14 cellular contexts compared by ENCODE assay signal in genomic region chr19:32364040-32364439, GRCh38. TPM values are rescaled to one million over a fixed set of nuclear protein-coding genes. Genes with fewer than 3 reads are reported as not detected.
A peak's percentile ranks its signal among the peaks of the same experiment; 100 is the strongest.
DNase-seq lines count a peak whose midpoint lies in the region; TF ChIP-seq lines count a peak whose summit lies in the region.
"Had no signal": no experiment of that assay in that cellular context is flagged by ENCODE, and none has a peak within 500 bp of the region (broad histone marks: within the 10 kb centered on the region; RNA-seq: fewer than 3 reads in every experiment).

No MANE protein-coding gene starts in this region.

- H3K27me3 Mint-ChIP-seq in progenitor cell of endocrine pancreas, result no peaks in the 10 kb centered on the region
- no peaks in the 10 kb centered on the region for H3K27me3 Mint-ChIP-seq in activated naive CD4-positive, alpha-beta T cell treated with anti-CD3 and anti-CD28 coated beads for 36 hours (ENCODE audit: low read depth)

- H3K4me1 Mint-ChIP-seq in progenitor cell of endocrine pancreas (ENCODE audit: low read depth), result peaks cover 7% of the 10 kb centered on the region
- peaks cover 60% of the 10 kb centered on the region for H3K4me1 Mint-ChIP-seq in activated naive CD4-positive, alpha-beta T cell treated with anti-CD3 and anti-CD28 coated beads for 36 hours (ENCODE audit: low read depth)

- TF ChIP-seq POLR2A in adrenal gland (IDR thresholded peaks at IDR 0.05) (no peak), transverse colon (IDR thresholded peaks at IDR 0.05) (no peak)

- H3K4me1 ChIP-seq in adrenal gland (replicated peaks in 1 of 2) (peaks cover 14 to 35% of the 10 kb centered on the region in 2 donors), cardiac muscle cell (ENCODE audit: low read depth) (no peaks in the 10 kb centered on the region), transverse colon (peaks cover 5 to 21% (median 9%) of the 10 kb centered on the region in 4 donors)

- CTCF ChIA-PET in activated naive CD4-positive, alpha-beta T cell treated with anti-CD3 and anti-CD28 coated beads for 36 hours (lab: Charles Lee), result no interaction called here

- in situ Hi-C loops in transverse colon (cut with MboI; ENCODE audit: low pct_ligation_motif_present in 1 of 4, low pct_unique_long_range_greater_than_20kb in 1 of 4, low sequenced_read_pairs in 3 of 4), result no loop called here

- TF ChIP-seq EP300 in transverse colon (IDR thresholded peaks at IDR 0.05; ENCODE audit: low read depth), result no peak

- H3K27me3 ChIP-seq in adrenal gland (no peaks in the 10 kb centered on the region), cardiac muscle cell (no peaks in the 10 kb centered on the region), transverse colon (no peaks in the 10 kb centered on the region)

- no peak for TF ChIP-seq CTCF in adrenal gland (IDR thresholded peaks at IDR 0.05)
- TF ChIP-seq CTCF in cardiac muscle cell (IDR thresholded peaks at IDR 0.05; ENCODE audit: low read depth, low read length), result no peak
- no peak for TF ChIP-seq CTCF in progenitor cell of endocrine pancreas (IDR thresholded peaks at IDR 0.05; ENCODE audit: unreplicated experiment)
- TF ChIP-seq CTCF in transverse colon (IDR thresholded peaks at IDR 0.05), result no peak

- no peaks in the 10 kb centered on the region for H3K9me3 ChIP-seq in adrenal gland (replicated peaks in 1 of 3)
- H3K9me3 ChIP-seq in cardiac muscle cell (ENCODE audit: low read depth), result no peaks in the 10 kb centered on the region
- no peaks in the 10 kb centered on the region for H3K9me3 ChIP-seq in transverse colon

- WGBS in adrenal gland, 4 donors, result 93 to 100% (median 98%) methylated on average over 1 of the region's 1 CpG
- 89 to 96% methylated on average over 1 of the region's 1 CpG for WGBS in transverse colon (ENCODE audit: low coverage in 1 of 2), 2 donors

- intact Hi-C loops in adrenal gland (cut with DNase I), result no loop called here
- intact Hi-C loops in transverse colon (cut with DNase I; ENCODE audit: low total_unique reads), result no loop called here
- intact Hi-C loops in activated naive CD4-positive, alpha-beta T cell treated with anti-CD3 and anti-CD28 coated beads for 36 hours (cut with micrococcal nuclease), result no loop called here

- no peaks in the 10 kb centered on the region for H3K9me3 Mint-ChIP-seq in progenitor cell of endocrine pancreas (ENCODE audit: low read depth)
- H3K9me3 Mint-ChIP-seq in activated naive CD4-positive, alpha-beta T cell treated with anti-CD3 and anti-CD28 coated beads for 36 hours, result no peaks in the 10 kb centered on the region
- H3K9me3 Mint-ChIP-seq: activated naive CD4-positive, alpha-beta T cell treated with anti-CD3 and anti-CD28 coated beads, Interleukin-2, amount 50 U/mL, for 72 hours had no signal

- peaks cover 38% of the 10 kb centered on the region for H3K36me3 Mint-ChIP-seq in progenitor cell of endocrine pancreas (ENCODE audit: insufficient read depth)
- H3K36me3 Mint-ChIP-seq in activated naive CD4-positive, alpha-beta T cell treated with anti-CD3 and anti-CD28 coated beads for 36 hours (ENCODE audit: low read depth), result peaks cover 47% of the 10 kb centered on the region

- DNase-seq in adrenal gland, result no peak
- DNase-seq in cardiac muscle cell (ENCODE audit: low read depth in 1 of 2, low spot score in 1 of 2), result no peak
- DNase-seq in progenitor cell of endocrine pancreas (ENCODE audit: low spot score, unreplicated experiment), result no peak
- no peak for DNase-seq in transverse colon
- no peak for DNase-seq in activated naive CD4-positive, alpha-beta T cell treated with anti-CD3 and anti-CD28 coated beads for 36 hours
- no peak for DNase-seq in activated CD4-positive, alpha-beta T cell treated with anti-CD3 and anti-CD28 coated beads, Interleukin-2, amount 50 U/mL, for 1 hour
- DNase-seq in globus pallidus (ENCODE audit: low spot score), result no peak
- DNase-seq: activated CD4-positive, alpha-beta T cell treated with anti-CD3 and anti-CD28 coated beads, Interleukin-2, amount 50 U/mL, for 4 hours; activated T-cell treated with anti-CD3 and anti-CD28 coated beads, Interleukin-2, amount 50 U/mL, for 1 hour; central memory CD4-positive, alpha-beta T cell; effector memory CD4-positive, alpha-beta T cell; NCI-H1417 treated with DMSO at 0.1 percent for 48 hours; stimulated activated naive CD4-positive, alpha-beta T cell treated with Interleukin-2 at 50 U/mL for 16 hours had no signal

- peak overlapping the region; percentile 5 for H3K27ac Mint-ChIP-seq in progenitor cell of endocrine pancreas
- H3K27ac Mint-ChIP-seq in activated naive CD4-positive, alpha-beta T cell treated with anti-CD3 and anti-CD28 coated beads for 36 hours, result no peak overlapping the region

- H3K36me3 ChIP-seq in adrenal gland (replicated peaks in 1 of 2) (peaks cover 0 to 15% of the 10 kb centered on the region in 2 donors), cardiac muscle cell (peaks cover 35% of the 10 kb centered on the region), transverse colon (peaks cover 0 to 18% (median 1%) of the 10 kb centered on the region in 4 donors)

- H3K27ac ChIP-seq in adrenal gland (peak overlapping the region; percentile 60 to 90 (median 79)), cardiac muscle cell (peak overlapping the region; percentile 17), transverse colon (peak overlapping the region in 3 of 4 donors; percentile 9 to 66 (median 49))

- no peak overlapping the region for H3K4me3 Mint-ChIP-seq in progenitor cell of endocrine pancreas (ENCODE audit: low read depth)
- H3K4me3 Mint-ChIP-seq in activated naive CD4-positive, alpha-beta T cell treated with anti-CD3 and anti-CD28 coated beads for 36 hours, result no peak overlapping the region

- H3K4me3 ChIP-seq in adrenal gland (no peak overlapping the region), cardiac muscle cell (no peak overlapping the region), transverse colon (no peak overlapping the region)

RNA-seq across cellular contexts. Expression of gene ZNF507, which starts 18.6 kb away (rescaled TPM):
- 10 to 100 TPM; 10.2 to 23.2 (median 15.0) TPM for total RNA-seq in adrenal gland
- polyA plus RNA-seq in adrenal gland, result 10 to 100 TPM in 1 of 3 donors, 1 to 10 TPM in 2; 4.3 to 11.1 (median 8.4) TPM
- 6.2 and 10.2 TPM in 2 replicates for total RNA-seq in cardiac muscle cell
- 4.6 and 6.9 TPM in 2 replicates for polyA plus RNA-seq in cardiac muscle cell
- total RNA-seq in progenitor cell of endocrine pancreas, result 42.3 and 43.2 TPM in 2 replicates
- 10 to 100 TPM; 20.3 to 30.0 (median 22.5) TPM for total RNA-seq in transverse colon
- 10 to 100 TPM; 21.4 to 21.5 TPM for total RNA-seq in activated naive CD4-positive, alpha-beta T cell treated with anti-CD3 and anti-CD28 coated beads for 36 hours

RNA-seq across cellular contexts. Expression of gene DPY19L3, which starts 41.5 kb away (rescaled TPM):
- total RNA-seq in adrenal gland (10 to 100 TPM; 19.6 to 31.0 (median 25.6) TPM), cardiac muscle cell (39.2 and 64.3 TPM in 2 replicates), progenitor cell of endocrine pancreas (205 and 213 TPM in 2 replicates), transverse colon (10 to 100 TPM; 15.6 to 48.6 (median 20.2) TPM)
- polyA plus RNA-seq in adrenal gland (10 to 100 TPM in 1 of 3 donors, 1 to 10 TPM in 2; 5.4 to 12.9 (median 6.8) TPM), cardiac muscle cell (12.5 and 17.8 TPM in 2 replicates)
- 10 to 100 TPM; 11.1 to 11.5 TPM for total RNA-seq in activated naive CD4-positive, alpha-beta T cell treated with anti-CD3 and anti-CD28 coated beads for 36 hours

Comparison
In these comparisons a context has a peak if more than half of its experiments do, and no peak if none do; other contexts are left out.
1. H3K27ac ChIP-seq: peak in every context shown above with its lines; median percentile 79 in adrenal gland; 49 in transverse colon; 17 in cardiac muscle cell.